10 cellular contexts compared by ENCODE assay signal in genomic region chr13:21014139-21014665, GRCh38. TPM values are rescaled to one million over a fixed set of nuclear protein-coding genes. Genes with fewer than 3 reads are reported as not detected.
A peak's percentile ranks its signal among the peaks of the same experiment; 100 is the strongest.
DNase-seq lines count a peak whose midpoint lies in the region; ATAC-seq and TF ChIP-seq lines count a peak whose summit lies in the region.
"Had no signal": no experiment of that assay in that cellular context is flagged by ENCODE, and none has a peak within 500 bp of the region (broad histone marks: within the 10 kb centered on the region; RNA-seq: fewer than 3 reads in every experiment).

No MANE protein-coding gene starts in this region.

- intact Hi-C loops in lower lobe of right lung (cut with DNase I) = no loop called here

- H3K27ac ChIP-seq in lower lobe of right lung = peak overlapping the region; percentile 7

- no peak overlapping the region for H3K4me3 ChIP-seq in lower lobe of right lung
- H3K4me3 ChIP-seq in HAP-1 = no peak overlapping the region
- H3K4me3 ChIP-seq: Peyer's patch had no signal

- H3K36me3 Mint-ChIP-seq in HFFc6 (ENCODE audit: low read depth) (peaks cover 30% of the 10 kb centered on the region), brain (no peaks in the 10 kb centered on the region)
- no peaks in the 10 kb centered on the region for H3K36me3 Mint-ChIP-seq in stimulated activated effector memory CD8-positive, alpha-beta T cell treated with anti-CD3 and anti-CD28 coated beads, Interleukin-12 subunit alpha, Interleukin-12 subunit beta, amount 100 ng/mL, for 72 hours

- no peaks in the 10 kb centered on the region for H3K9me3 Mint-ChIP-seq in HFFc6
- H3K9me3 Mint-ChIP-seq in brain = no peaks in the 10 kb centered on the region
- H3K9me3 Mint-ChIP-seq in stimulated activated effector memory CD8-positive, alpha-beta T cell treated with anti-CD3 and anti-CD28 coated beads, Interleukin-12 subunit alpha, Interleukin-12 subunit beta, amount 100 ng/mL, for 72 hours = no peaks in the 10 kb centered on the region
- H3K9me3 Mint-ChIP-seq: endodermal cell had no signal

- H3K4me1 Mint-ChIP-seq in HFFc6 (ENCODE audit: low read depth) = peaks cover 93% of the 10 kb centered on the region
- peaks cover 69% of the 10 kb centered on the region for H3K4me1 Mint-ChIP-seq in brain
- peaks cover 50% of the 10 kb centered on the region for H3K4me1 Mint-ChIP-seq in stimulated activated effector memory CD8-positive, alpha-beta T cell treated with anti-CD3 and anti-CD28 coated beads, Interleukin-12 subunit alpha, Interleukin-12 subunit beta, amount 100 ng/mL, for 72 hours

- H3K36me3 ChIP-seq in lower lobe of right lung (no peaks in the 10 kb centered on the region), HAP-1 (replicated peaks) (no peaks in the 10 kb centered on the region)
- H3K36me3 ChIP-seq: Peyer's patch had no signal

- peak overlapping the region; percentile 95 for H3K27ac Mint-ChIP-seq in HFFc6
- H3K27ac Mint-ChIP-seq in brain = peak overlapping the region in 4 of 5 experiments; percentile 47 to 94 (median 92)
- H3K27ac Mint-ChIP-seq in stimulated activated effector memory CD8-positive, alpha-beta T cell treated with anti-CD3 and anti-CD28 coated beads, Interleukin-12 subunit alpha, Interleukin-12 subunit beta, amount 100 ng/mL, for 72 hours = peak overlapping the region; percentile 24
- H3K27ac Mint-ChIP-seq: stimulated activated naive B cell treated with anti-CD40 and anti-IgM and Interleukin-4, amounts not matched to agents 10 μg/mL and 1 μg/mL and 100 μg/mL, for 72 hours had no signal

- no peak for TF ChIP-seq CTCF in HFFc6 (IDR thresholded peaks at IDR 0.05)
- no peak for TF ChIP-seq CTCF in brain (conservative IDR thresholded peaks at IDR 0.05)
- no peak for TF ChIP-seq CTCF in lower lobe of right lung (IDR thresholded peaks at IDR 0.05)

- DNase-seq in HFFc6 = no peak
- DNase-seq in lower lobe of right lung = no peak
- no peak for DNase-seq in stimulated activated effector memory CD8-positive, alpha-beta T cell treated with anti-CD3 and anti-CD28 coated beads, Interleukin-12 subunit alpha, Interleukin-12 subunit beta, amount 100 ng/mL, for 72 hours (ENCODE audit: low spot score in 2 of 2)
- DNase-seq in KBM-7 = no peak
- DNase-seq in HAP-1 (ENCODE audit: low spot score in 2 of 2) = no peak
- DNase-seq: endodermal cell; stimulated activated naive B cell treated with anti-CD40 and anti-IgM and Interleukin-4, amounts not matched to agents 10 μg/mL and 1 μg/mL and 100 μg/mL, for 72 hours had no signal

- in situ Hi-C loops in KBM-7 (cut with MboI; ENCODE audit: low pct_unique_long_range_greater_than_20kb, low sequenced_read_pairs) = no loop called here
- in situ Hi-C loops in HAP-1 (cut with MboI; ENCODE audit: low sequenced_read_pairs) = no loop called here

- no peaks in the 10 kb centered on the region for H3K27me3 ChIP-seq in lower lobe of right lung (ENCODE audit: low read depth)
- H3K27me3 ChIP-seq in HAP-1 (ENCODE audit: low read depth) = no peaks in the 10 kb centered on the region
- H3K27me3 ChIP-seq: Peyer's patch had no signal

- ATAC-seq in lower lobe of right lung (no peak), GM21381 (IDR thresholded peaks at IDR 0.05; ENCODE audit: unreplicated experiment) (no peak)
- ATAC-seq in stimulated activated effector memory CD8-positive, alpha-beta T cell treated with anti-CD3 and anti-CD28 coated beads, Interleukin-12 subunit alpha, Interleukin-12 subunit beta, amount 100 ng/mL, for 72 hours = no peak
- ATAC-seq: stimulated activated naive B cell treated with anti-CD40 and anti-IgM and Interleukin-4, amounts not matched to agents 10 μg/mL and 1 μg/mL and 100 μg/mL, for 72 hours had no signal

- H3K4me3 Mint-ChIP-seq in HFFc6 (peak overlapping the region; percentile 65), brain (no peak overlapping the region)
- H3K4me3 Mint-ChIP-seq in stimulated activated effector memory CD8-positive, alpha-beta T cell treated with anti-CD3 and anti-CD28 coated beads, Interleukin-12 subunit alpha, Interleukin-12 subunit beta, amount 100 ng/mL, for 72 hours = no peak overlapping the region
- H3K4me3 Mint-ChIP-seq: endodermal cell; stimulated activated naive B cell treated with anti-CD40 and anti-IgM and Interleukin-4, amounts not matched to agents 10 μg/mL and 1 μg/mL and 100 μg/mL, for 72 hours had no signal

- H3K9me3 ChIP-seq in lower lobe of right lung (no peaks in the 10 kb centered on the region), HAP-1 (no peaks in the 10 kb centered on the region)
- H3K9me3 ChIP-seq: Peyer's patch had no signal

- H3K27me3 Mint-ChIP-seq in HFFc6 (ENCODE audit: insufficient read depth) (peaks cover 9% of the 10 kb centered on the region), brain (no peaks in the 10 kb centered on the region)
- H3K27me3 Mint-ChIP-seq: stimulated activated naive B cell treated with anti-CD40 and anti-IgM and Interleukin-4, amounts not matched to agents 10 μg/mL and 1 μg/mL and 100 μg/mL, for 72 hours had no signal

- H3K4me1 ChIP-seq in lower lobe of right lung (peaks cover 87% of the 10 kb centered on the region), HAP-1 (no peaks in the 10 kb centered on the region)

RNA-seq across cellular contexts. Expression of gene LATS2, which starts 47.2 kb away (rescaled TPM):
- total RNA-seq in HFFc6 (2021; fragmentation: NEBNext Ultra II Directional; extraction: Animal tissue kit (Norgen Biotek cat#: 25700)) = 10 to 100 TPM; 43.5 to 54.8 (median 44.9) TPM
- 2.3 TPM for polyA plus RNA-seq in brain (ENCODE audit: insufficient read depth, low read depth, low replicate concordance)
- total RNA-seq in lower lobe of right lung = 26.1 TPM

Comparison
In these comparisons a context has a peak if more than half of its experiments do, and no peak if none do; other contexts are left out.
1. H3K27ac Mint-ChIP-seq: peak in every context shown above with its lines; median percentile 95 in HFFc6; 92 in brain; 24 in stimulated activated effector memory CD8-positive, alpha-beta T cell treated with anti-CD3 and anti-CD28 coated beads, Interleukin-12 subunit alpha, Interleukin-12 subunit beta, amount 100 ng/mL, for 72 hours.